ENCODE assay signal across 34 cellular contexts in the genomic region with DNA sequence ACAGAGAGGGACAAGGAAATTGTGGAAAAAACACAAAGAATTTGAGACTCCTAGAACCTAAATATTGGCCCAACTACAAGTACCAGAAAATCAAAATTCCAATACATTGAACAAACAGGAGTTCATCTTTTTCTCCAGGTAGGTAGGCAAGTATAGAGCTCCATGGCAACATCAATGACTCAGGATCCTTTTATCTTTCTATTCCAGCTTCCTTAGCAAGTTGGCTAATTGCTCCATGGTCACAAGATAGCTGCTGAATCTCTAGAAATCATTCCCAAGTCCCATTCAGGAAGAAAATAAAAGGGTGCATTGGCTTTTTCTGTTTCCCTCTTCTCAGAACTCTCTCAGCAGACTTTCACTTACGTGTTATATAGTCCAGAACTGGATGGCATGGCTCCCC.
"Had no signal": no experiment of that assay in that cellular context is flagged by ENCODE, and none has a peak within 500 bp of the region (broad histone marks: within the 10 kb centered on the region; RNA-seq: fewer than 3 reads in every experiment).

No MANE protein-coding gene starts in this region.

- H3K9ac ChIP-seq: KMS-11 had no signal

- H3K27ac ChIP-seq: KMS-11 had no signal

- H3K4me3 ChIP-seq: MG63 had no signal

- H3K36me3 ChIP-seq: MG63 had no signal

- H3K27me3 ChIP-seq: MG63 had no signal

- H3K4me2 ChIP-seq: KMS-11 had no signal

- H3K9me3 ChIP-seq: MG63 had no signal

- DNase-seq: Karpas-422, Kasumi-1, MG63, MM.1S, MV-4-11, NCI-H1048, NCI-H1092, NCI-H1092 treated with DMSO at 0.1 percent for 48 hours, NCI-H1105, NCI-H1105 treated with DMSO at 0.1 percent for 48 hours, NCI-H1417, NCI-H1417 treated with DMSO at 0.1 percent for 48 hours, NCI-H1436, NCI-H1436 treated with DMSO at 0.1 percent for 48 hours, NCI-H146, NCI-H1694, NCI-H1694 treated with DMSO at 0.1 percent for 48 hours, NCI-H187, NCI-H187 treated with DMSO at 0.1 percent for 48 hours, NCI-H1930, NCI-H2029, NCI-H2029 treated with DMSO at 0.1 percent for 48 hours, NCI-H2081, NCI-H2081 treated with DMSO at 0.1 percent for 48 hours, NCI-H2107, NCI-H2171, NCI-H2171 treated with DMSO at 0.1 percent for 48 hours, NCI-H226, NCI-H345, NCI-H446, NCI-H446 treated with DMSO at 0.1 percent for 48 hours, NCI-H510A, NCI-H510A treated with DMSO at 0.1 percent for 48 hours had no signal
